Comparison of ENCODE assay signal across 1 cellular context in genomic region chr4:1683371-1683902, GRCh38.
A peak's percentile ranks its signal among the peaks of the same experiment; 100 is the strongest.
TF ChIP-seq lines count a peak whose summit lies in the region.

No MANE protein-coding gene starts in this region.

TF ChIP-seq in H1, 55 proteins besides CTCF, POLR2A, EP300 and RAD21:
- TF ChIP-seq MAFK (IDR thresholded peaks at IDR 0.05; ENCODE audit: low read depth, low read length) (no peak), BACH1 (IDR thresholded peaks at IDR 0.05; ENCODE audit: low read length) (no peak), RNF2 (IDR thresholded peaks at IDR 0.05; ENCODE audit: borderline replicate concordance, low read depth, low read length, missing control alignments, poor library complexity, severe bottlenecking) (peak; percentile 34), USF2 (IDR thresholded peaks at IDR 0.05; ENCODE audit: low read length) (no peak), EZH2 (IDR thresholded peaks at IDR 0.05; ENCODE audit: low read depth, low read length, severe bottlenecking) (peak; percentile 68), JUN (IDR thresholded peaks at IDR 0.05; ENCODE audit: low read depth, low read length) (no peak), RXRA (IDR thresholded peaks at IDR 0.05; ENCODE audit: insufficient read depth, low read depth, low read length) (no peak), SP2 (IDR thresholded peaks at IDR 0.05; ENCODE audit: low read length) (no peak), SRF (IDR thresholded peaks at IDR 0.05; ENCODE audit: low read depth, low read length) (no peak), CREB1 (IDR thresholded peaks at IDR 0.05) (no peak), TBP (IDR thresholded peaks at IDR 0.05; ENCODE audit: low read depth, low read length) (peak; percentile 30; the same call in 1 of the 2 replicates), GTF2F1 (IDR thresholded peaks at IDR 0.05; ENCODE audit: borderline replicate concordance, low read depth, low read length) (no peak), CEBPB (IDR thresholded peaks at IDR 0.05; ENCODE audit: low read depth, low read length) (no peak), BCL11A (IDR thresholded peaks at IDR 0.05; ENCODE audit: low read depth in 2 of 2, low read length in 2 of 2) (no peak), HDAC6 (IDR thresholded peaks at IDR 0.05; ENCODE audit: low read depth, low read length) (no peak), TAF7 (optimal IDR thresholded peaks at IDR 0.05; ENCODE audit: borderline replicate concordance, low read depth, low read length) (no peak), GABPA (IDR thresholded peaks at IDR 0.05; ENCODE audit: borderline replicate concordance, insufficient read depth, low read length) (no peak), ASH2L (IDR thresholded peaks at IDR 0.05; ENCODE audit: low read length) (no peak), SP4 (IDR thresholded peaks at IDR 0.05; ENCODE audit: low read length) (no peak), NRF1 (IDR thresholded peaks at IDR 0.05; ENCODE audit: low read depth, low read length) (no peak), KDM1A (IDR thresholded peaks at IDR 0.05; ENCODE audit: borderline replicate concordance, low read length) (no peak), SUZ12 (IDR thresholded peaks at IDR 0.05; ENCODE audit: low read length) (peak; percentile 70), SIN3A (conservative IDR thresholded peaks at IDR 0.05 in 1 of 2, IDR thresholded peaks at IDR 0.05 in 1 of 2; ENCODE audit: low read depth in 1 of 2, low read length in 2 of 2) (no peak), SP1 (IDR thresholded peaks at IDR 0.05; ENCODE audit: low read depth, low read length) (no peak), POU5F1 (IDR thresholded peaks at IDR 0.05; ENCODE audit: low read depth, low read length) (no peak)
